ENCODE assay signal across 8 cellular contexts in the genomic region with DNA sequence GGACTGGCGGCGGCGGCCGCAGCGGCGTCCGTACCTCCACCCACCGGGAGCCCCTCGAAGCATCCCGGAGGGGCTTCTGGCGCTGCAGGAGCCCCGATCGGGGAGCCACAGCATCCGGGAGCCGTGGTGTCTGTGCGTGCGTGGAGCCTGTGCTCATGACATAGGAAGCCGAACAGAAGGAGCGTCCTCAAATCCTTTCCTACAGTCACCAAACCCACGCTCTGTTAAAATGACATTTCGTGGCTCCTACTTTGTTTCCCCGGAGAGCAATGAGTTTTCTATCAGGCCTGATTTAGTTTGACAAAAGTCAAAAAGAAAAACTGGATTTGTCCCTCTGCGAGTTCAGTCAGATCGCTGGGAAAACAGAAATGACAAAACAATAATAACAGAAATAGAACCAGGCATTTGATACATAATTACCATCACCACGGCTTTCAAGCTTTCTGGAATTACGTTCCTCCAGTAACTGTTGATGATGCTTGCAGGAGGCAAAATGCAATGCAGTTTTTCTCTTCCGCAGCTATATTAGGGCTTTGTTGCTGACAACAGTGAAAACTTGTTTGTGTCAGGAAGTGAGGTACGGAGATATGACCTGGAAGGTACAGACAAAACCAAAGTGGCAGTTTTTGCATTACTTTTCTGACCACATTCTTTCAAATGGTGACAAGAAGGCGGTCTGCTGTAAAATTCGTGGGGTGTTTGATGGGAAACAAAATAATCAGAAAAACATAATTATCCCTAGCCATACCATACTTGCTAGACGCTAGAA.
DNase-seq lines count a peak whose midpoint lies in the region; ATAC-seq and TF ChIP-seq lines count a peak whose summit lies in the region.

No MANE protein-coding gene starts in this region.

- peak; percentile 27 to 31 for ATAC-seq in activated T-cell treated with anti-CD3 and anti-CD28 coated beads, Interleukin-2, amount 50 U/mL, for 72 hours (replicated peaks in 1 of 2)
- ATAC-seq in esophagus mucosa = no peak

- POLR2A ChIA-PET in PC-9 (lab: Charles Lee; ENCODE audit: unreplicated experiment) = interaction anchor here (0.5 to 1.9 kb wide), 7 partner anchors 56 to 1769 kb away, joined by 4 to 50 read pairs (median 10); a partner anchor contains a TSS

- peak overlapping the region; percentile 97 to 99 for H3K4me3 Mint-ChIP-seq in activated T-cell treated with anti-CD3 and anti-CD28 coated beads, Interleukin-2, amount 50 U/mL, for 72 hours

- H3K9ac ChIP-seq in colonic mucosa (ENCODE audit: low read depth in 2 of 2, low read length in 2 of 2) (peak overlapping the region; percentile 93 to 96), mesendoderm (ENCODE audit: low read length) (peak overlapping the region; percentile 63)

- peaks cover 39% of the 10 kb centered on the region for H3F3A ChIP-seq in PC-9 (ENCODE audit: insufficient read depth, low read depth)

- no peak overlapping the region for H3K4ac ChIP-seq in mesendoderm (ENCODE audit: low read depth, low read length)

- peaks cover 35% of the 10 kb centered on the region for H3K4me1 ChIP-seq in PC-9 (replicated peaks; ENCODE audit: insufficient read depth)
- H3K4me1 ChIP-seq in colonic mucosa = peaks cover 7% of the 10 kb centered on the region
- peaks cover 5% of the 10 kb centered on the region for H3K4me1 ChIP-seq in mesendoderm (ENCODE audit: control insufficient read depth, low read depth, low read length)
- no peaks in the 10 kb centered on the region for H3K4me1 ChIP-seq in urinary bladder (ENCODE audit: insufficient read depth)

- no peak overlapping the region for H4K8ac ChIP-seq in mesendoderm (ENCODE audit: low read depth, low read length)

- H3K56ac ChIP-seq in mesendoderm (ENCODE audit: low read length) = peak overlapping the region; percentile 74

- peak overlapping the region; percentile 53; the same call in 1 of the 2 replicates for H2AFZ ChIP-seq in PC-9

- H3K4me1 Mint-ChIP-seq in activated T-cell treated with anti-CD3 and anti-CD28 coated beads, Interleukin-2, amount 50 U/mL, for 72 hours (ENCODE audit: low read depth) = peaks cover 69% of the 10 kb centered on the region

- H3K36me3 ChIP-seq in PC-9 (ENCODE audit: low read depth) (peaks cover 41% of the 10 kb centered on the region), colonic mucosa (no peaks in the 10 kb centered on the region), mesendoderm (ENCODE audit: control insufficient read depth, insufficient read depth, low read length) (no peaks in the 10 kb centered on the region), urinary bladder (ENCODE audit: insufficient read depth) (no peaks in the 10 kb centered on the region)

- H3K4me2 ChIP-seq in PC-9 (peak overlapping the region; percentile 98), mesendoderm (ENCODE audit: low read length) (peak overlapping the region; percentile 80)

- DNase-seq in activated T-cell treated with anti-CD3 and anti-CD28 coated beads, Interleukin-2, amount 50 U/mL, for 72 hours = peak; percentile 40 to 57
- DNase-seq in activated T-cell treated with anti-CD3 and anti-CD28 coated beads, Interleukin-2, amount 50 U/mL, for 1 hour = no peak
- DNase-seq in PC-9 = no peak
- peak; percentile 23 for DNase-seq in colonic mucosa
- DNase-seq in mesendoderm = peak; percentile 10
- DNase-seq in activated CD4-positive, alpha-beta T cell treated with anti-CD3 and anti-CD28 coated beads for 4 hours = no peak

- WGBS in mesendoderm (ENCODE audit: extremely low coverage, insufficient coverage, low lambda C conversion rate) = no CpG with 5 or more reads among the region's 31 CpGs
- 12% methylated on average over 31 of the region's 31 CpGs for WGBS in urinary bladder

- H3K27me3 ChIP-seq in PC-9 (ENCODE audit: insufficient read depth, low read depth) (no peaks in the 10 kb centered on the region), colonic mucosa (no peaks in the 10 kb centered on the region), mesendoderm (ENCODE audit: insufficient read depth, low read length, poor library complexity) (no peaks in the 10 kb centered on the region)

- peak overlapping the region; percentile 90 for H3K27ac ChIP-seq in PC-9
- H3K27ac ChIP-seq in colonic mucosa = peak overlapping the region; percentile 96
- H3K27ac ChIP-seq in mesendoderm (ENCODE audit: low read depth, low read length) = no peak overlapping the region
- peak overlapping the region; percentile 98 for H3K27ac ChIP-seq in urinary bladder (ENCODE audit: low read depth)

- no peak overlapping the region for H3K18ac ChIP-seq in mesendoderm (ENCODE audit: low read length)

- H3K27me3 Mint-ChIP-seq in activated T-cell treated with anti-CD3 and anti-CD28 coated beads, Interleukin-2, amount 50 U/mL, for 72 hours (ENCODE audit: low read depth) = peaks cover 6% of the 10 kb centered on the region

- H3K9me2 ChIP-seq in PC-9 (ENCODE audit: insufficient read depth) = no peaks in the 10 kb centered on the region

- no TSS peak for BruUV-seq in PC-9 (replicated peaks; lab: Mats Ljungman, UMichigan)

- H4K5ac ChIP-seq in mesendoderm (ENCODE audit: low read length) = no peak overlapping the region

- peaks cover 5% of the 10 kb centered on the region for H3K79me1 ChIP-seq in mesendoderm (ENCODE audit: low read length)

- H4K20me1 ChIP-seq in PC-9 (ENCODE audit: insufficient read depth) = peaks cover 21% of the 10 kb centered on the region

- H3K36me3 Mint-ChIP-seq in activated T-cell treated with anti-CD3 and anti-CD28 coated beads, Interleukin-2, amount 50 U/mL, for 72 hours (ENCODE audit: insufficient read depth in 2 of 2) = peaks cover 31 to 38% of the 10 kb centered on the region in 2 donors

- H2BK15ac ChIP-seq in mesendoderm (replicated peaks; ENCODE audit: low read depth) = no peak overlapping the region

- TF ChIP-seq CTCF in PC-9 (conservative IDR thresholded peaks at IDR 0.05) (no peak), colonic mucosa (IDR thresholded peaks at IDR 0.05) (no peak)

- CTCF ChIA-PET in PC-9 (lab: Charles Lee) = interaction anchor here (0.6 to 0.7 kb wide), 2 partner anchors 67 to 1608 kb away, joined by 3 to 4 read pairs; no protein-coding TSS in a partner anchor

- H3K4me3 ChIP-seq in PC-9 (peak overlapping the region; percentile 73), colonic mucosa (peak overlapping the region; percentile 88), mesendoderm (ENCODE audit: low read length) (no peak overlapping the region), urinary bladder (ENCODE audit: low read depth, low read length) (peak overlapping the region; percentile 88)

- H2BK5ac ChIP-seq in mesendoderm (ENCODE audit: low read length) = no peak overlapping the region

- intact Hi-C loops in PC-9 (cut with micrococcal nuclease; ENCODE audit: unreplicated experiment) = loop anchor here (2.0 to 5.0 kb wide), 4 partner anchors 126 to 239 kb away; no protein-coding TSS in a partner anchor
- intact Hi-C loops in colonic mucosa (cut with DNase I) = loop anchor here (10.0 kb wide), 2 partner anchors 216 to 316 kb away; a partner anchor contains a TSS

- H3K79me2 ChIP-seq in PC-9 (ENCODE audit: low read depth) = peaks cover 95% of the 10 kb centered on the region
- H3K79me2 ChIP-seq in mesendoderm (ENCODE audit: control insufficient read depth, insufficient read depth, low read length) = no peaks in the 10 kb centered on the region

- H3K9me3 Mint-ChIP-seq in activated T-cell treated with anti-CD3 and anti-CD28 coated beads, Interleukin-2, amount 50 U/mL, for 72 hours = no peaks in the 10 kb centered on the region

- no peak overlapping the region for H2AK5ac ChIP-seq in mesendoderm (ENCODE audit: low read length)

- H3K27ac Mint-ChIP-seq in activated T-cell treated with anti-CD3 and anti-CD28 coated beads, Interleukin-2, amount 50 U/mL, for 72 hours = peak overlapping the region; percentile 100

- H3K23ac ChIP-seq in mesendoderm (ENCODE audit: low read length) = no peak overlapping the region

- no peak overlapping the region for H2BK120ac ChIP-seq in mesendoderm (ENCODE audit: low read depth, low read length)

- no peaks in the 10 kb centered on the region for H3K9me3 ChIP-seq in PC-9 (ENCODE audit: insufficient read depth, low read depth)
- no peaks in the 10 kb centered on the region for H3K9me3 ChIP-seq in colonic mucosa

Comparison
In these comparisons a context has a peak if more than half of its experiments do, and no peak if none do; other contexts are left out.
1. DNase-seq: peak in activated T-cell treated with anti-CD3 and anti-CD28 coated beads, Interleukin-2, amount 50 U/mL, for 72 hours (2 of 2), colonic mucosa (single experiment) and mesendoderm (single experiment); none in activated T-cell treated with anti-CD3 and anti-CD28 coated beads, Interleukin-2, amount 50 U/mL, for 1 hour (single experiment), PC-9 (0 of 2) and activated CD4-positive, alpha-beta T cell treated with anti-CD3 and anti-CD28 coated beads for 4 hours (0 of 2).